ENCODE assay signal across 8 cellular contexts in the genomic region with DNA sequence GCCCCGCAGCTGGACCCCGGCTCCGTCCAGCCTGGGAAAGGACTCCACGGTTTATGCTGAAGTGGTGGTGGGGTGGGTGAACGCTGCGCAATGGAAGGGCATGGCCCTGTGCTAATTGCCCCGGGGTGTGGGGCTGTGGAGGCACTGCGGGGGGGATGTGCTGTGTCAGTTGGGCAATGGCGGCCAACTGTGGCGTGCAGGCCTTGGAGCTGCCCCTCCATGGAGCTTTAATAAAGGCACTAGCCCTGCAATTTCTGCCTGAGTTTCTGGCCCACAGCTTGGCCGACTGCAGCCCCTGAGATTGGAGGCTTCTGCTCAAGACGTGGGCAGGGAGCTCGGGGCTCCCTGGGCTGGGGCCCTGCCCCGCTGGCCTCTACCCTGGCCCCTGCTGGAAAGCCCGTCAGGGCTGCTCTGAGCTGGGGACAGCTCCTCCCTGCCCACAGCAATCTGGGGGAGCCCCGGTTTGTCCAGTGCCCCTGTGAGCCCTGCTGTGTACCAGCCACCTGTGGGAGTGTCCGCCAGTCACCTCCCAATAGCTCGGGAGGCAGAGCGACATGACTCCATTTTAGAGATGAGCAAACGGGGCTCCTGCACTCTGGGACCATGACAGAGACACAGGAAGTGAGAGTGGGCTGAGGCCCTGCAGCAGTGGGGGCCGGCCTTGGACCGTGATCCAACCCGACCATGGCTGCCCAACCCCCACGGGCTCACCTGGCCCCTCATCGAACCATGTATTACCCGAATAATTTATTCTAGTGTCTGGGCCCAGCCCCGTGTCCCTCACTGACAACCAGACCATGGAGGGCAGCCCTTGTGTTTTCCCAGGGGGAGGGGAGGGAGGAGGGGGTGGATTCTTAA. TPM values are rescaled to one million over a fixed set of nuclear protein-coding genes. Genes with fewer than 3 reads are reported as not detected.
A peak's percentile ranks its signal among the peaks of the same experiment; 100 is the strongest.
DNase-seq lines count a peak whose midpoint lies in the region; ATAC-seq and TF ChIP-seq lines count a peak whose summit lies in the region.

No MANE protein-coding gene starts in this region.

- no peaks in the 10 kb centered on the region for H3K27me3 Mint-ChIP-seq in activated CD8-positive, alpha-beta T cell treated with anti-CD3 and anti-CD28 coated beads, Interleukin-2, amount 10 ng/mL, durations not matched to agents 7 days and 5 days (ENCODE audit: low read depth)
- H3K27me3 Mint-ChIP-seq in glutamatergic neuron (ENCODE audit: unreplicated experiment), result peaks cover 2% of the 10 kb centered on the region

- DNase-seq in DMS53 treated with DMSO at 0.1 percent for 48 hours (lab: John Stamatoyannopoulos, UW; ENCODE audit: unreplicated experiment) (peak; percentile 31), HL-60 (ENCODE audit: low read depth in 1 of 2, low spot score in 1 of 2) (peak in 1 of 2 experiments; percentile 26), glutamatergic neuron (no peak), NCI-H2196 (lab: John Stamatoyannopoulos, UW; ENCODE audit: unreplicated experiment) (no peak), NCI-H510A (lab: John Stamatoyannopoulos, UW) (no peak), NCI-H1092 treated with DMSO at 0.1 percent for 48 hours (lab: John Stamatoyannopoulos, UW) (no peak)
- peak; percentile 83 for DNase-seq in activated CD8-positive, alpha-beta T cell treated with anti-CD3 and anti-CD28 coated beads, Interleukin-2, amount 10 ng/mL, durations not matched to agents 7 days and 5 days

- H3K27me3 ChIP-seq in HL-60 (ENCODE audit: insufficient read depth, poor library complexity, severe bottlenecking), result no peaks in the 10 kb centered on the region

- peak; percentile 22 for ATAC-seq in activated CD8-positive, alpha-beta T cell treated with anti-CD3 and anti-CD28 coated beads, Interleukin-2, amount 10 ng/mL, durations not matched to agents 7 days and 5 days

- H3K27ac ChIP-seq in HL-60 (replicated peaks) (peak overlapping the region; percentile 91), skin epidermis (peak overlapping the region in 20 of 21 experiments; percentile 83 to 100 (median 94))

- H3K9me3 Mint-ChIP-seq in activated CD8-positive, alpha-beta T cell treated with anti-CD3 and anti-CD28 coated beads, Interleukin-2, amount 10 ng/mL, durations not matched to agents 7 days and 5 days (ENCODE audit: insufficient read depth), result no peaks in the 10 kb centered on the region
- no peaks in the 10 kb centered on the region for H3K9me3 Mint-ChIP-seq in glutamatergic neuron (ENCODE audit: unreplicated experiment)

- peaks cover 38% of the 10 kb centered on the region for H3K4me1 Mint-ChIP-seq in activated CD8-positive, alpha-beta T cell treated with anti-CD3 and anti-CD28 coated beads, Interleukin-2, amount 10 ng/mL, durations not matched to agents 7 days and 5 days (ENCODE audit: low read depth)
- H3K4me1 Mint-ChIP-seq in glutamatergic neuron (ENCODE audit: low read depth, unreplicated experiment), result peaks cover 11% of the 10 kb centered on the region

- H3K36me3 Mint-ChIP-seq in activated CD8-positive, alpha-beta T cell treated with anti-CD3 and anti-CD28 coated beads, Interleukin-2, amount 10 ng/mL, durations not matched to agents 7 days and 5 days (ENCODE audit: low read depth), result peaks cover 2% of the 10 kb centered on the region
- H3K36me3 Mint-ChIP-seq in glutamatergic neuron (ENCODE audit: unreplicated experiment), result no peaks in the 10 kb centered on the region

- POLR2A ChIA-PET in activated CD8-positive, alpha-beta T cell treated with anti-CD3 and anti-CD28 coated beads, Interleukin-2, amount 10 ng/mL, durations not matched to agents 7 days and 5 days (lab: Charles Lee), result interaction anchor here (1.0 to 5.5 kb wide), 18 partner anchors 9 to 353 kb away, joined by 3 to 96 read pairs (median 8); a partner anchor contains a TSS

- H3K4me3 Mint-ChIP-seq in activated CD8-positive, alpha-beta T cell treated with anti-CD3 and anti-CD28 coated beads, Interleukin-2, amount 10 ng/mL, durations not matched to agents 7 days and 5 days, result peak overlapping the region; percentile 85
- peak overlapping the region; percentile 77 for H3K4me3 Mint-ChIP-seq in glutamatergic neuron (ENCODE audit: unreplicated experiment)

- H3K27ac Mint-ChIP-seq in activated CD8-positive, alpha-beta T cell treated with anti-CD3 and anti-CD28 coated beads, Interleukin-2, amount 10 ng/mL, durations not matched to agents 7 days and 5 days, result peak overlapping the region; percentile 98
- peak overlapping the region; percentile 66 for H3K27ac Mint-ChIP-seq in glutamatergic neuron (ENCODE audit: unreplicated experiment)

- CTCF ChIA-PET in activated CD8-positive, alpha-beta T cell treated with anti-CD3 and anti-CD28 coated beads, Interleukin-2, amount 10 ng/mL, durations not matched to agents 7 days and 5 days (lab: Charles Lee), result interaction anchor here (0.7 to 3.8 kb wide), 13 partner anchors 8 to 352 kb away, joined by 3 to 51 read pairs (median 6); a partner anchor contains a TSS

- H3K4me3 ChIP-seq in HL-60 (replicated peaks; ENCODE audit: insufficient read depth, low read length) (peak overlapping the region; percentile 69), skin epidermis (peak overlapping the region; percentile 42 to 67 (median 48))

- TF ChIP-seq CTCF in HL-60 (IDR thresholded peaks at IDR 0.05; ENCODE audit: insufficient read depth, low read length), result no peak
- TF ChIP-seq CTCF in glutamatergic neuron (IDR thresholded peaks at IDR 0.05; ENCODE audit: partially characterized antibody, unreplicated experiment), result no peak

RNA-seq across cellular contexts. Expression of a gene that starts 8.7 kb away (rescaled TPM):
- 10 to 100 TPM; 85.8 to 86.5 TPM for total RNA-seq in activated CD8-positive, alpha-beta T cell treated with anti-CD3 and anti-CD28 coated beads, Interleukin-2, amount 10 ng/mL, durations not matched to agents 7 days and 5 days
- total RNA-seq in glutamatergic neuron (ENCODE audit: unreplicated experiment), result 1.2 TPM

RNA-seq across cellular contexts. Expression of a gene that starts 17.4 kb away (rescaled TPM):
- not detected for total RNA-seq in activated CD8-positive, alpha-beta T cell treated with anti-CD3 and anti-CD28 coated beads, Interleukin-2, amount 10 ng/mL, durations not matched to agents 7 days and 5 days
- total RNA-seq in glutamatergic neuron (ENCODE audit: unreplicated experiment), result 21.2 TPM

RNA-seq across cellular contexts. Expression of a gene that starts 21.0 kb away (rescaled TPM):
- total RNA-seq in activated CD8-positive, alpha-beta T cell treated with anti-CD3 and anti-CD28 coated beads, Interleukin-2, amount 10 ng/mL, durations not matched to agents 7 days and 5 days, result 10 to 100 TPM; 55.9 to 66.8 TPM
- 58.5 TPM for total RNA-seq in glutamatergic neuron (ENCODE audit: unreplicated experiment)

RNA-seq across cellular contexts. Expression of a gene that starts 39.1 kb away (rescaled TPM):
- total RNA-seq in activated CD8-positive, alpha-beta T cell treated with anti-CD3 and anti-CD28 coated beads, Interleukin-2, amount 10 ng/mL, durations not matched to agents 7 days and 5 days, result 10 to 100 TPM; 35.6 to 40.6 TPM
- total RNA-seq in glutamatergic neuron (ENCODE audit: unreplicated experiment), result 46.1 TPM

Comparison
In these comparisons a context has a peak if more than half of its experiments do, and no peak if none do; other contexts are left out.
1. DNase-seq: peak in DMS53 treated with DMSO at 0.1 percent for 48 hours (single experiment) and activated CD8-positive, alpha-beta T cell treated with anti-CD3 and anti-CD28 coated beads, Interleukin-2, amount 10 ng/mL, durations not matched to agents 7 days and 5 days (single experiment); none in glutamatergic neuron (single experiment), NCI-H2196 (single experiment), NCI-H510A (single experiment) and NCI-H1092 treated with DMSO at 0.1 percent for 48 hours (single experiment).
2. RNA of a gene that starts 8.7 kb away (total RNA-seq): 85.8 to 86.5 TPM in activated CD8-positive, alpha-beta T cell treated with anti-CD3 and anti-CD28 coated beads, Interleukin-2, amount 10 ng/mL, durations not matched to agents 7 days and 5 days; 1.2 TPM in glutamatergic neuron (single experiment); every median in the first group is over 10 times any median in the second.
3. RNA of a gene that starts 17.4 kb away (total RNA-seq): 21.2 TPM in glutamatergic neuron (single experiment); not detected in activated CD8-positive, alpha-beta T cell treated with anti-CD3 and anti-CD28 coated beads, Interleukin-2, amount 10 ng/mL, durations not matched to agents 7 days and 5 days; every median in the first group is over 10 times any median in the second.